Comparison of ENCODE assay signal across 8 cellular contexts in genomic region chr10:61733358-61733940, GRCh38.
DNase-seq lines count a peak whose midpoint lies in the region; ATAC-seq and TF ChIP-seq lines count a peak whose summit lies in the region.

No MANE protein-coding gene starts in this region.

- H3K9me2 ChIP-seq in SU-DHL-6 (replicated peaks; ENCODE audit: insufficient read depth, low read length) = no peaks in the 10 kb centered on the region

- TF ChIP-seq POLR2A in heart left ventricle (IDR thresholded peaks at IDR 0.05) = no peak

- no peak overlapping the region for H3K4me3 ChIP-seq in heart left ventricle
- H3K4me3 ChIP-seq in SU-DHL-6 (ENCODE audit: insufficient read depth, low read length, poor library complexity, severe bottlenecking) = no peak overlapping the region
- H3K4me3 ChIP-seq in retinal pigment epithelial cell (ENCODE audit: low read length) = no peak overlapping the region

- no peaks in the 10 kb centered on the region for H4K20me1 ChIP-seq in SU-DHL-6 (ENCODE audit: low read depth, low read length)

- TF ChIP-seq CTCF in heart left ventricle (IDR thresholded peaks at IDR 0.05) (peak; percentile 38 to 68 (median 56)), SU-DHL-6 (IDR thresholded peaks at IDR 0.05; ENCODE audit: insufficient read depth, low read length, poor library complexity, severe bottlenecking) (peak; percentile 57), foreskin keratinocyte (conservative IDR thresholded peaks at IDR 0.05) (peak; percentile 79), retinal pigment epithelial cell (conservative IDR thresholded peaks at IDR 0.05; ENCODE audit: low read depth, low read length) (peak; percentile 69)

- no peaks in the 10 kb centered on the region for H3K9me3 ChIP-seq in heart left ventricle
- H3K9me3 ChIP-seq in KOPT-K1 (ENCODE audit: insufficient read depth, low read length, poor library complexity, severe bottlenecking) = peaks cover 6% of the 10 kb centered on the region
- H3K9me3 ChIP-seq in SU-DHL-6 (ENCODE audit: insufficient read depth, low read length) = no peaks in the 10 kb centered on the region

- H3K27me3 Mint-ChIP-seq in activated T-cell treated with anti-CD3 and anti-CD28 coated beads, Interleukin-2, amount 50 U/mL, for 4 hours (ENCODE audit: low read depth) = peaks cover 45% of the 10 kb centered on the region

- H3K4me1 Mint-ChIP-seq in activated T-cell treated with anti-CD3 and anti-CD28 coated beads, Interleukin-2, amount 50 U/mL, for 4 hours (ENCODE audit: low read depth) = no peaks in the 10 kb centered on the region

- 84 to 90% (median 87%) methylated on average over 1 of the region's 1 CpG for WGBS in heart left ventricle, 4 donors

- ATAC-seq in heart left ventricle = no peak
- no peak for ATAC-seq in Right ventricle myocardium inferior
- peak; percentile 42 for ATAC-seq in foreskin keratinocyte
- ATAC-seq in activated T-cell treated with anti-CD3 and anti-CD28 coated beads, Interleukin-2, amount 50 U/mL, for 4 hours = no peak
- ATAC-seq in HG03196 (IDR thresholded peaks at IDR 0.05; ENCODE audit: unreplicated experiment) = no peak

- no peak overlapping the region for H3K9ac ChIP-seq in SU-DHL-6 (ENCODE audit: low read length)

- no peaks in the 10 kb centered on the region for H3K27me3 ChIP-seq in heart left ventricle
- H3K27me3 ChIP-seq in SU-DHL-6 (ENCODE audit: low read length) = no peaks in the 10 kb centered on the region
- peaks cover 3% of the 10 kb centered on the region for H3K27me3 ChIP-seq in foreskin keratinocyte

- DNase-seq in heart left ventricle (peak in 1 of 5 donors; percentile 10), Right ventricle myocardium inferior (ENCODE audit: missing footprints) (no peak), foreskin keratinocyte (peak; percentile 5 to 37), retinal pigment epithelial cell (ENCODE audit: low read depth) (no peak)
- no peak for DNase-seq in activated T-cell treated with anti-CD3 and anti-CD28 coated beads, Interleukin-2, amount 50 U/mL, for 4 hours

- no peaks in the 10 kb centered on the region for H3F3A ChIP-seq in SU-DHL-6 (ENCODE audit: insufficient read depth)

- H3K36me3 Mint-ChIP-seq in activated T-cell treated with anti-CD3 and anti-CD28 coated beads, Interleukin-2, amount 50 U/mL, for 4 hours (ENCODE audit: insufficient read depth) = no peaks in the 10 kb centered on the region

- no peak overlapping the region for H2AFZ ChIP-seq in SU-DHL-6 (ENCODE audit: low read depth, low read length, severe bottlenecking)

- no peak overlapping the region for H3K4me3 Mint-ChIP-seq in activated T-cell treated with anti-CD3 and anti-CD28 coated beads, Interleukin-2, amount 50 U/mL, for 4 hours

- no peaks in the 10 kb centered on the region for H3K9me3 Mint-ChIP-seq in activated T-cell treated with anti-CD3 and anti-CD28 coated beads, Interleukin-2, amount 50 U/mL, for 4 hours

- H3K4me1 ChIP-seq in heart left ventricle = no peaks in the 10 kb centered on the region
- H3K4me1 ChIP-seq in foreskin keratinocyte = no peaks in the 10 kb centered on the region

- H3K79me2 ChIP-seq in SU-DHL-6 (ENCODE audit: insufficient read depth, low read length) = no peaks in the 10 kb centered on the region

- intact Hi-C loops in heart left ventricle (cut with DNase I) = loop anchor here in 9 of 10 donors (5.0 to 10.0 kb wide), 6 partner anchors 129 to 919 kb away; no protein-coding TSS in a partner anchor
- intact Hi-C loops in Right ventricle myocardium inferior (cut with DNase I) = loop anchor here (5.0 to 10.0 kb wide), 2 partner anchors 589 to 921 kb away; no protein-coding TSS in a partner anchor

- H3K36me3 ChIP-seq in heart left ventricle (no peaks in the 10 kb centered on the region), KOPT-K1 (ENCODE audit: insufficient read depth, low read length) (no peaks in the 10 kb centered on the region), SU-DHL-6 (ENCODE audit: low read length) (no peaks in the 10 kb centered on the region)

- H3K27ac ChIP-seq in heart left ventricle (no peak overlapping the region), KOPT-K1 (ENCODE audit: low read depth, low read length, poor library complexity, severe bottlenecking) (peak overlapping the region; percentile 5), SU-DHL-6 (ENCODE audit: low read depth, low read length) (no peak overlapping the region), foreskin keratinocyte (no peak overlapping the region)

- no peak overlapping the region for H3K4me2 ChIP-seq in SU-DHL-6 (ENCODE audit: low read depth, low read length, poor library complexity, severe bottlenecking)

Comparison
In these comparisons a context has a peak if more than half of its experiments do, and no peak if none do; other contexts are left out.
1. DNase-seq: peak in foreskin keratinocyte (2 of 2); none in Right ventricle myocardium inferior (single experiment), retinal pigment epithelial cell (single experiment) and activated T-cell treated with anti-CD3 and anti-CD28 coated beads, Interleukin-2, amount 50 U/mL, for 4 hours (single experiment).
2. Peak in every context shown above with its lines, with median percentiles within 50 percentile points of each other: CTCF ChIP-seq.